Comparison of ENCODE assay signal across 20 cellular contexts in genomic region chr1:93977546-93977945, GRCh38.
DNase-seq lines count a peak whose midpoint lies in the region; ATAC-seq, FAIRE-seq and TF ChIP-seq lines count a peak whose summit lies in the region.
"Had no signal": no experiment of that assay in that cellular context is flagged by ENCODE, and none has a peak within 500 bp of the region (broad histone marks: within the 10 kb centered on the region; RNA-seq: fewer than 3 reads in every experiment).

No MANE protein-coding gene starts in this region.

- intact Hi-C loops in HepG2 (cut with micrococcal nuclease; ENCODE audit: unreplicated experiment), result no loop called here
- intact Hi-C loops in right lobe of liver (cut with DNase I), result no loop called here
- intact Hi-C loops in Right ventricle myocardium superior (cut with DNase I), result no loop called here

- H3K9ac ChIP-seq in HepG2 (ENCODE audit: insufficient read depth, low read depth, low read length) (no peak overlapping the region), astrocyte (ENCODE audit: low read length) (no peak overlapping the region)
- H3K9ac ChIP-seq: neural progenitor cell had no signal

- DNase-seq in HepG2 (ENCODE audit: low spot score) (no peak), right lobe of liver (no peak), astrocyte (ENCODE audit: low read depth) (peak; percentile 67), fibroblast of pulmonary artery (ENCODE audit: low read depth) (peak; percentile 52), Right ventricle myocardium superior (no peak), NCI-H2227 treated with DMSO at 0.1 percent for 48 hours (lab: John Stamatoyannopoulos, UW) (no peak)
- no peak for DNase-seq in activated CD4-positive, alpha-beta T cell treated with anti-CD3 and anti-CD28 coated beads, Interleukin-2, amount 50 U/mL, for 48 hours
- DNase-seq in natural killer cell treated with Interleukin-12 subunit alpha and Interleukin-12 subunit beta and Interleukin-15 and Interleukin-18, amount 100 ng/mL, for 72 hours (ENCODE audit: low spot score), result no peak
- DNase-seq: activated naive CD4-positive, alpha-beta T cell treated with Interleukin-2 at 50 U/mL for 16 hours; CD4-positive, alpha-beta T cell; effector memory CD8-positive, alpha-beta T cell; NCI-H2081; NCI-H748 treated with DMSO at 0.1 percent for 48 hours; right cardiac atrium; stimulated activated CD4-positive, alpha-beta T cell treated with anti-CD3 and anti-CD28 coated beads, Interleukin-4, amount 100 ng/mL, for 24 hours; T-helper 17 cell had no signal

- 35% methylated on average over 1 of the region's 1 CpG for WGBS in HepG2 (ENCODE audit: low lambda C conversion rate)
- no CpG with 5 or more reads among the region's 1 CpG for WGBS in right lobe of liver (ENCODE audit: insufficient coverage, low coverage, low lambda C conversion rate, missing lambda C conversion rate)

- TF ChIP-seq CTCF in HepG2 (CRISPR knock-in tag; IDR thresholded peaks at IDR 0.05) (no peak), right lobe of liver (IDR thresholded peaks at IDR 0.05) (no peak), astrocyte (IDR thresholded peaks at IDR 0.05; ENCODE audit: insufficient read depth, low read depth, low read length) (no peak), fibroblast of pulmonary artery (IDR thresholded peaks at IDR 0.05; ENCODE audit: low read length, missing control alignments) (no peak)

- TF ChIP-seq POLR2A in HepG2 (IDR thresholded peaks at IDR 0.05; ENCODE audit: insufficient read depth in 1 of 2, low read depth in 2 of 2, low read length in 2 of 2) (no peak), right lobe of liver (IDR thresholded peaks at IDR 0.05) (no peak)

- H3K36me3 Mint-ChIP-seq in astrocyte (ENCODE audit: low read depth, unreplicated experiment), result peaks cover 2% of the 10 kb centered on the region
- no peaks in the 10 kb centered on the region for H3K36me3 Mint-ChIP-seq in natural killer cell treated with Interleukin-12 subunit alpha and Interleukin-12 subunit beta and Interleukin-15 and Interleukin-18, amount 100 ng/mL, for 72 hours
- H3K36me3 Mint-ChIP-seq: neural progenitor cell had no signal

- in situ Hi-C loops in HepG2 (cut with HindIII; ENCODE audit: extremely low pct_ligation_motif_present, low pct_unique_long_range_greater_than_20kb), result no loop called here

- H3K4me1 ChIP-seq in HepG2 (ENCODE audit: insufficient read depth, low read length), result peaks cover 57% of the 10 kb centered on the region
- peaks cover 0 to 20% (median 8%) of the 10 kb centered on the region in 4 donors for H3K4me1 ChIP-seq in right lobe of liver
- peaks cover 48% of the 10 kb centered on the region for H3K4me1 ChIP-seq in astrocyte (ENCODE audit: insufficient read depth, low read length)

- no peak overlapping the region for H3K27ac ChIP-seq in HepG2 (ENCODE audit: extremely low read length, insufficient read depth, low read length)
- no peak overlapping the region for H3K27ac ChIP-seq in right lobe of liver
- H3K27ac ChIP-seq in astrocyte (ENCODE audit: low read depth, low read length), result no peak overlapping the region
- H3K27ac ChIP-seq: 22Rv1, neural progenitor cell had no signal

- peaks cover 2% of the 10 kb centered on the region for H3K9me3 Mint-ChIP-seq in astrocyte (ENCODE audit: unreplicated experiment)
- no peaks in the 10 kb centered on the region for H3K9me3 Mint-ChIP-seq in natural killer cell treated with Interleukin-12 subunit alpha and Interleukin-12 subunit beta and Interleukin-15 and Interleukin-18, amount 100 ng/mL, for 72 hours
- H3K9me3 Mint-ChIP-seq: CD4-positive, alpha-beta T cell; effector memory CD8-positive, alpha-beta T cell; neural progenitor cell had no signal

- H3K27me3 Mint-ChIP-seq in astrocyte (ENCODE audit: low read depth, unreplicated experiment), result no peaks in the 10 kb centered on the region
- H3K27me3 Mint-ChIP-seq in natural killer cell treated with Interleukin-12 subunit alpha and Interleukin-12 subunit beta and Interleukin-15 and Interleukin-18, amount 100 ng/mL, for 72 hours, result no peaks in the 10 kb centered on the region
- H3K27me3 Mint-ChIP-seq: effector memory CD8-positive, alpha-beta T cell had no signal

- no peaks in the 10 kb centered on the region for H3K9me3 ChIP-seq in HepG2 (ENCODE audit: low read length)
- H3K9me3 ChIP-seq in right lobe of liver, result no peaks in the 10 kb centered on the region
- no peaks in the 10 kb centered on the region for H3K9me3 ChIP-seq in astrocyte (ENCODE audit: insufficient read depth, low read depth, low read length)

- TF ChIP-seq RAD21 in HepG2 (CRISPR knock-in tag; IDR thresholded peaks at IDR 0.05), result no peak

- H3K4me3 ChIP-seq in HepG2 (replicated peaks in 1 of 3; ENCODE audit: insufficient read depth in 1 of 3, low read depth in 2 of 3, low read length in 3 of 3) (no peak overlapping the region), right lobe of liver (no peak overlapping the region), astrocyte (ENCODE audit: insufficient read depth, low read depth, low read length) (no peak overlapping the region), fibroblast of pulmonary artery (replicated peaks; ENCODE audit: low read depth, low read length) (no peak overlapping the region)
- H3K4me3 ChIP-seq: neural progenitor cell had no signal

- H3K36me3 ChIP-seq in HepG2 (replicated peaks in 1 of 2; ENCODE audit: control insufficient read depth in 1 of 2, insufficient read depth in 2 of 2, low read length in 2 of 2) (no peaks in the 10 kb centered on the region), right lobe of liver (no peaks in the 10 kb centered on the region), astrocyte (ENCODE audit: insufficient read depth, low read length) (no peaks in the 10 kb centered on the region)
- H3K36me3 ChIP-seq: neural progenitor cell had no signal

- FAIRE-seq in HepG2 (lab: Jason Lieb, UNC) (no peak), astrocyte (lab: Jason Lieb, UNC) (peak; percentile 96)
- FAIRE-seq: GM12891, H1 had no signal

- H3K4me3 Mint-ChIP-seq in astrocyte (ENCODE audit: unreplicated experiment), result no peak overlapping the region
- H3K4me3 Mint-ChIP-seq in natural killer cell treated with Interleukin-12 subunit alpha and Interleukin-12 subunit beta and Interleukin-15 and Interleukin-18, amount 100 ng/mL, for 72 hours, result no peak overlapping the region
- H3K4me3 Mint-ChIP-seq: CD4-positive, alpha-beta T cell; effector memory CD8-positive, alpha-beta T cell; neural progenitor cell; T-helper 17 cell had no signal

- POLR2A ChIA-PET in HepG2 (lab: Yijun Ruan, JAX), result interaction anchor here (1.3 to 1.5 kb wide), 3 partner anchors 10 to 132 kb away, joined by 3 to 8 read pairs (median 4); no protein-coding TSS in a partner anchor

- TF ChIP-seq EP300 in HepG2 (IDR thresholded peaks at IDR 0.05; ENCODE audit: low read depth in 2 of 2, low read length in 2 of 2) (no peak), HepG2 (CRISPR knock-in tag; IDR thresholded peaks at IDR 0.05; ENCODE audit: borderline replicate concordance) (no peak)

- BruUV-seq in HepG2 (replicated peaks; lab: Mats Ljungman, UMichigan), result no TSS peak

- H3K27me3 ChIP-seq in HepG2 (ENCODE audit: control insufficient read depth in 1 of 2, insufficient read depth in 2 of 2, low read length in 2 of 2) (no peaks in the 10 kb centered on the region), right lobe of liver (no peaks in the 10 kb centered on the region), astrocyte (ENCODE audit: insufficient read depth, low read length) (no peaks in the 10 kb centered on the region)
- H3K27me3 ChIP-seq: neural progenitor cell had no signal

- no peak overlapping the region for H3K27ac Mint-ChIP-seq in astrocyte (ENCODE audit: unreplicated experiment)
- no peak overlapping the region for H3K27ac Mint-ChIP-seq in natural killer cell treated with Interleukin-12 subunit alpha and Interleukin-12 subunit beta and Interleukin-15 and Interleukin-18, amount 100 ng/mL, for 72 hours
- H3K27ac Mint-ChIP-seq: CD4-positive, alpha-beta T cell; effector memory CD8-positive, alpha-beta T cell; neural progenitor cell; T-helper 17 cell had no signal

- CTCF ChIA-PET in HepG2 (lab: Yijun Ruan, JAX; ENCODE audit: low intra/inter-chr PET ratio, low total read pairs), result no interaction called here

- H3K79me2 ChIP-seq in HepG2 (ENCODE audit: insufficient read depth, low read length), result no peaks in the 10 kb centered on the region
- no peaks in the 10 kb centered on the region for H3K79me2 ChIP-seq in astrocyte (ENCODE audit: insufficient read depth, low read length)

- H4K20me1 ChIP-seq in HepG2 (ENCODE audit: insufficient read depth, low read length) (no peaks in the 10 kb centered on the region), astrocyte (ENCODE audit: insufficient read depth, low read length) (no peaks in the 10 kb centered on the region)

- H2AFZ ChIP-seq in HepG2 (ENCODE audit: low read length) (no peak overlapping the region), astrocyte (ENCODE audit: low read depth, low read length) (no peak overlapping the region)
- H2AFZ ChIP-seq: neural progenitor cell had no signal

- no peak for ATAC-seq in HepG2
- ATAC-seq in right lobe of liver, result no peak
- ATAC-seq in Right ventricle myocardium superior (ENCODE audit: poor library complexity), result no peak
- no peak for ATAC-seq in natural killer cell treated with Interleukin-12 subunit alpha and Interleukin-12 subunit beta and Interleukin-15 and Interleukin-18, amount 100 ng/mL, for 72 hours
- ATAC-seq: effector memory CD8-positive, alpha-beta T cell; right cardiac atrium; T-helper 17 cell had no signal

- H3K4me2 ChIP-seq in HepG2 (ENCODE audit: low read depth, low read length) (0 out of 2 replicates have a peak overlapping the region, but pooled peaks have one; percentile 15), astrocyte (ENCODE audit: low read length) (peak overlapping the region; percentile 55)
- H3K4me2 ChIP-seq: neural progenitor cell had no signal

- peaks cover 28% of the 10 kb centered on the region for H3K4me1 Mint-ChIP-seq in astrocyte (ENCODE audit: low read depth, unreplicated experiment)
- H3K4me1 Mint-ChIP-seq in natural killer cell treated with Interleukin-12 subunit alpha and Interleukin-12 subunit beta and Interleukin-15 and Interleukin-18, amount 100 ng/mL, for 72 hours (ENCODE audit: low read depth in 2 of 2), result no peaks in the 10 kb centered on the region
- H3K4me1 Mint-ChIP-seq: neural progenitor cell, T-helper 17 cell had no signal

Comparison
In these comparisons a context has a peak if more than half of its experiments do, and no peak if none do; other contexts are left out.
1. DNase-seq: peak in astrocyte (single experiment) and fibroblast of pulmonary artery (single experiment); none in HepG2 (single experiment), right lobe of liver (0 of 3), activated CD4-positive, alpha-beta T cell treated with anti-CD3 and anti-CD28 coated beads, Interleukin-2, amount 50 U/mL, for 48 hours (0 of 2), Right ventricle myocardium superior (single experiment), natural killer cell treated with Interleukin-12 subunit alpha and Interleukin-12 subunit beta and Interleukin-15 and Interleukin-18, amount 100 ng/mL, for 72 hours (single experiment) and NCI-H2227 treated with DMSO at 0.1 percent for 48 hours (single experiment).